ENCODE assay signal across 28 cellular contexts in genomic region chr9:88235615-88236014, GRCh38.
"Had no signal": no experiment of that assay in that cellular context is flagged by ENCODE, and none has a peak within 500 bp of the region (broad histone marks: within the 10 kb centered on the region; RNA-seq: fewer than 3 reads in every experiment).

No MANE protein-coding gene starts in this region.

- DNase-seq: activated CD4-positive, alpha-beta T cell treated with anti-CD3 and anti-CD28 coated beads for 48 hours; activated CD4-positive, alpha-beta T cell treated with anti-CD3 and anti-CD28 coated beads, Interleukin-2, amount 50 U/mL, for 4 hours; activated CD4-positive, CD25-positive, alpha-beta regulatory T cell treated with anti-CD3 and anti-CD28 coated beads, Interleukin-2, amount 50 U/mL, for 72 hours; activated CD8-positive, alpha-beta memory T cell treated with anti-CD3 and anti-CD28 coated beads, Interleukin-2, amount 10 ng/mL, durations not matched to agents 7 days and 5 days; activated effector memory CD4-positive, alpha-beta T cell treated with Interleukin-2 at 50 U/mL for 16 hours; activated naive CD4-positive, alpha-beta T cell treated with Interleukin-2 at 50 U/mL for 16 hours; activated naive CD8-positive, alpha-beta T cell treated with anti-CD3 and anti-CD28 coated beads, Interleukin-2, amount 50 U/mL, for 24 hours; activated T-cell treated with anti-CD3 and anti-CD28 coated beads, Interleukin-2, amount 50 U/mL, for 24 hours; central memory CD4-positive, alpha-beta T cell; KG1; NCI-H1092; NCI-H1417; NCI-H1694; NCI-H2029 treated with DMSO at 0.1 percent for 48 hours; NCI-H345; NCI-H510A; NCI-H526 treated with DMSO at 0.1 percent for 48 hours; NCI-H82; RPMI8226; SHP77; T-helper 17 cell; T-helper 9 cell had no signal

- H3K36me3 ChIP-seq: SJSA1 had no signal

- H3K9me3 ChIP-seq: SJSA1 had no signal

- H3K4me3 ChIP-seq: SJSA1 had no signal

- H3K4me1 ChIP-seq: SJSA1 had no signal

- H3K4me1 Mint-ChIP-seq: IgD-negative memory B cell had no signal

- H3K27ac Mint-ChIP-seq: activated CD8-positive, alpha-beta memory T cell treated with anti-CD3 and anti-CD28 coated beads, Interleukin-2, amount 10 ng/mL, durations not matched to agents 7 days and 5 days; activated naive CD4-positive, alpha-beta T cell treated with anti-CD3 and anti-CD28 coated beads, Interleukin-2, amount 50 U/mL, for 72 hours; activated naive CD8-positive, alpha-beta T cell treated with anti-CD3 and anti-CD28 coated beads, Interleukin-2, amount 50 U/mL, for 24 hours; activated T-cell treated with anti-CD3 and anti-CD28 coated beads, Interleukin-2, amount 50 U/mL, for 24 hours; activated T-helper 1 cell treated with anti-CD3 and anti-CD28 coated beads, Interleukin-12 subunit alpha, Interleukin-12 subunit beta, Interleukin-2, Interleukin-4 antibody, amounts not matched to agents 30 ng/mL and 10 ng/mL and 1 ng/mL, durations not matched to agents 14 hours and 24 hours and 36 hours; IgD-negative memory B cell; WTC11 had no signal

- H3K27me3 ChIP-seq: SJSA1 had no signal

- FAIRE-seq: bronchial epithelial cell had no signal

- H3K4me3 Mint-ChIP-seq: activated CD8-positive, alpha-beta memory T cell treated with anti-CD3 and anti-CD28 coated beads, Interleukin-2, amount 10 ng/mL, durations not matched to agents 7 days and 5 days; activated naive CD8-positive, alpha-beta T cell treated with anti-CD3 and anti-CD28 coated beads, Interleukin-2, amount 50 U/mL, for 24 hours; activated T-cell treated with anti-CD3 and anti-CD28 coated beads, Interleukin-2, amount 50 U/mL, for 24 hours; activated T-helper 1 cell treated with anti-CD3 and anti-CD28 coated beads, Interleukin-12 subunit alpha, Interleukin-12 subunit beta, Interleukin-2, Interleukin-4 antibody, amounts not matched to agents 30 ng/mL and 10 ng/mL and 1 ng/mL, durations not matched to agents 14 hours and 24 hours and 36 hours; IgD-negative memory B cell; T-helper 17 cell; WTC11 had no signal

- H3K36me3 Mint-ChIP-seq: activated CD8-positive, alpha-beta memory T cell treated with anti-CD3 and anti-CD28 coated beads, Interleukin-2, amount 10 ng/mL, durations not matched to agents 7 days and 5 days; IgD-negative memory B cell; WTC11 had no signal
